In genomic region chr20:24048014-24048611, GRCh38 we compare ENCODE assay signal across 22 cellular contexts. TPM values are rescaled to one million over a fixed set of nuclear protein-coding genes. Genes with fewer than 3 reads are reported as not detected.
DNase-seq lines count a peak whose midpoint lies in the region; ATAC-seq, FAIRE-seq and TF ChIP-seq lines count a peak whose summit lies in the region.
"Had no signal": no experiment of that assay in that cellular context is flagged by ENCODE, and none has a peak within 500 bp of the region (broad histone marks: within the 10 kb centered on the region; RNA-seq: fewer than 3 reads in every experiment).

No MANE protein-coding gene starts in this region.

- peaks cover 11% of the 10 kb centered on the region for H3K4me1 ChIP-seq in CD4-positive, CD25-positive, alpha-beta regulatory T cell (ENCODE audit: control insufficient read depth, insufficient read depth, low read length, poor library complexity, severe bottlenecking)
- no peaks in the 10 kb centered on the region for H3K4me1 ChIP-seq in lung (ENCODE audit: control insufficient read depth in 2 of 2, insufficient read depth in 2 of 2, low read length in 2 of 2)
- H3K4me1 ChIP-seq: BE2C, HAP-1 had no signal

- intact Hi-C loops in CD4-positive, alpha-beta T cell (cut with DNase I, micrococcal nuclease): loop anchor here in 1 of 2 experiments (2.0 kb wide), 1 partner anchor 21 kb away; no protein-coding TSS in a partner anchor
- intact Hi-C loops in MCF 10A (cut with micrococcal nuclease): no loop called here

- no peak for DNase-seq in CD4-positive, CD25-positive, alpha-beta regulatory T cell
- no peak for DNase-seq in CD4-positive, alpha-beta T cell
- peak; percentile 41 for DNase-seq in NCI-H345 (lab: John Stamatoyannopoulos, UW)
- peak; percentile 35 for DNase-seq in lung (ENCODE audit: low spot score)
- no peak for DNase-seq in MCF 10A (ENCODE audit: unreplicated experiment)
- DNase-seq in HK-2 (ENCODE audit: unreplicated experiment): no peak
- no peak for DNase-seq in HEK293T (ENCODE audit: extremely low spot score)
- no peak for DNase-seq in HTR-8/SVneo (ENCODE audit: insufficient read length, low spot score)
- DNase-seq: BE2C, NCI-H1417 treated with DMSO at 0.1 percent for 48 hours, NCI-H2081, NCI-H446 treated with DMSO at 0.1 percent for 48 hours, SK-N-SH had no signal

- WGBS in lung, 2 donors: 71 to 89% methylated on average over 17 of the region's 17 CpGs

- no peaks in the 10 kb centered on the region for H3K27me3 Mint-ChIP-seq in CD4-positive, CD25-positive, alpha-beta regulatory T cell
- no peaks in the 10 kb centered on the region for H3K27me3 Mint-ChIP-seq in CD4-positive, alpha-beta T cell
- H3K27me3 Mint-ChIP-seq in MCF 10A (ENCODE audit: insufficient read depth, unreplicated experiment): no peaks in the 10 kb centered on the region
- H3K27me3 Mint-ChIP-seq: IgD-negative memory B cell had no signal

- H3K4me3 Mint-ChIP-seq in CD4-positive, CD25-positive, alpha-beta regulatory T cell: no peak overlapping the region
- no peak overlapping the region for H3K4me3 Mint-ChIP-seq in CD4-positive, alpha-beta T cell
- no peak overlapping the region for H3K4me3 Mint-ChIP-seq in MCF 10A (ENCODE audit: unreplicated experiment)

- no peaks in the 10 kb centered on the region for H3K9me3 ChIP-seq in CD4-positive, CD25-positive, alpha-beta regulatory T cell (ENCODE audit: control insufficient read depth in 2 of 2, low read length in 2 of 2)
- H3K9me3 ChIP-seq in CD4-positive, alpha-beta T cell (ENCODE audit: control insufficient read depth, low read length): no peaks in the 10 kb centered on the region
- H3K9me3 ChIP-seq in lung (ENCODE audit: control insufficient read depth in 2 of 2, insufficient read depth in 1 of 2, low read length in 1 of 2): no peaks in the 10 kb centered on the region
- H3K9me3 ChIP-seq: BE2C, HAP-1, SK-N-SH had no signal

- H3K4me1 Mint-ChIP-seq in CD4-positive, CD25-positive, alpha-beta regulatory T cell: peaks cover 14 to 53% (median 19%) of the 10 kb centered on the region in 4 donors
- H3K4me1 Mint-ChIP-seq in CD4-positive, alpha-beta T cell (ENCODE audit: low read depth): peaks cover 73% of the 10 kb centered on the region
- no peaks in the 10 kb centered on the region for H3K4me1 Mint-ChIP-seq in MCF 10A (ENCODE audit: insufficient read depth, unreplicated experiment)
- H3K4me1 Mint-ChIP-seq: IgD-negative memory B cell had no signal

- no peak overlapping the region for H3K4me3 ChIP-seq in CD4-positive, CD25-positive, alpha-beta regulatory T cell (ENCODE audit: low read depth, low read length)
- H3K4me3 ChIP-seq in lung: no peak overlapping the region
- H3K4me3 ChIP-seq: GM12878, HAP-1 had no signal

- no peak for TF ChIP-seq CTCF in CD4-positive, alpha-beta T cell (IDR thresholded peaks at IDR 0.05)
- TF ChIP-seq CTCF in lung (IDR thresholded peaks at IDR 0.05; ENCODE audit: control extremely low read depth, extremely low read depth): no peak
- TF ChIP-seq CTCF in MCF 10A (IDR thresholded peaks at IDR 0.05; ENCODE audit: unreplicated experiment): no peak

- H3K27ac Mint-ChIP-seq in CD4-positive, CD25-positive, alpha-beta regulatory T cell: peak overlapping the region in 2 of 3 donors; percentile 10 to 53
- H3K27ac Mint-ChIP-seq in CD4-positive, alpha-beta T cell: peak overlapping the region; percentile 73
- H3K27ac Mint-ChIP-seq in MCF 10A (ENCODE audit: low read depth, unreplicated experiment): no peak overlapping the region
- H3K27ac Mint-ChIP-seq: IgD-negative memory B cell had no signal

- FAIRE-seq in HTR-8/SVneo (lab: Jason Lieb, UNC): no peak
- FAIRE-seq: GM12878, GM18507 had no signal

- H3K27me3 ChIP-seq in CD4-positive, CD25-positive, alpha-beta regulatory T cell (ENCODE audit: control insufficient read depth, insufficient read depth, low read length): no peaks in the 10 kb centered on the region
- H3K27me3 ChIP-seq in CD4-positive, alpha-beta T cell (ENCODE audit: control insufficient read depth, insufficient read depth, low read length): no peaks in the 10 kb centered on the region
- H3K27me3 ChIP-seq in lung (ENCODE audit: control insufficient read depth, insufficient read depth): no peaks in the 10 kb centered on the region
- H3K27me3 ChIP-seq: BE2C had no signal

- no peaks in the 10 kb centered on the region for H3K9me3 Mint-ChIP-seq in CD4-positive, CD25-positive, alpha-beta regulatory T cell
- H3K9me3 Mint-ChIP-seq in CD4-positive, alpha-beta T cell: no peaks in the 10 kb centered on the region
- peaks cover 29% of the 10 kb centered on the region for H3K9me3 Mint-ChIP-seq in MCF 10A (ENCODE audit: unreplicated experiment)
- H3K9me3 Mint-ChIP-seq: IgD-negative memory B cell had no signal

- no peaks in the 10 kb centered on the region for H3K36me3 Mint-ChIP-seq in CD4-positive, CD25-positive, alpha-beta regulatory T cell
- H3K36me3 Mint-ChIP-seq in CD4-positive, alpha-beta T cell (ENCODE audit: low read depth): no peaks in the 10 kb centered on the region
- no peaks in the 10 kb centered on the region for H3K36me3 Mint-ChIP-seq in MCF 10A (ENCODE audit: insufficient read depth, unreplicated experiment)

- ATAC-seq in CD4-positive, CD25-positive, alpha-beta regulatory T cell (ENCODE audit: low read depth in 2 of 2): no peak
- no peak for ATAC-seq in CD4-positive, alpha-beta T cell (ENCODE audit: poor library complexity)
- ATAC-seq in lung (ENCODE audit: insufficient read depth, low FRiP score): no peak
- ATAC-seq: GM12878, Panc1, Right ventricle myocardium inferior had no signal

- no peaks in the 10 kb centered on the region for H3K36me3 ChIP-seq in CD4-positive, CD25-positive, alpha-beta regulatory T cell (ENCODE audit: control insufficient read depth, insufficient read depth, low read length)
- H3K36me3 ChIP-seq in lung (ENCODE audit: control insufficient read depth in 2 of 2, insufficient read depth in 2 of 2, low read length in 2 of 2): no peaks in the 10 kb centered on the region
- H3K36me3 ChIP-seq: BE2C, HAP-1 had no signal

- CTCF ChIA-PET in CD4-positive, alpha-beta T cell (lab: Charles Lee): no interaction called here
- CTCF ChIA-PET in MCF 10A (lab: Yijun Ruan, JAX) (no interaction called here), HEK293T (lab: Yijun Ruan, JAX) (no interaction called here)

- BruUV-seq in MCF 10A (replicated peaks; lab: Mats Ljungman, UMichigan): no TSS peak

- POLR2A ChIA-PET in CD4-positive, alpha-beta T cell (lab: Charles Lee): interaction anchor here (1.2 to 1.4 kb wide), 2 partner anchors 18 to 21 kb away, joined by 5 read pairs; no protein-coding TSS in a partner anchor
- POLR2A ChIA-PET in MCF 10A (lab: Yijun Ruan, JAX) (no interaction called here), HEK293T (lab: Yijun Ruan, JAX) (no interaction called here)

- no peak overlapping the region for H3K27ac ChIP-seq in CD4-positive, CD25-positive, alpha-beta regulatory T cell (ENCODE audit: insufficient read depth, low read length, poor library complexity, severe bottlenecking)
- no peak overlapping the region for H3K27ac ChIP-seq in CD4-positive, alpha-beta T cell (ENCODE audit: low read depth, low read length)
- peak overlapping the region in 1 of 2 donors; percentile 2 for H3K27ac ChIP-seq in lung (ENCODE audit: low read depth in 1 of 2, low read length in 1 of 2)

TF ChIP-seq in HEK293T, 16 proteins besides CTCF, POLR2A, EP300 and RAD21:
- TF ChIP-seq ELF4 (IDR thresholded peaks at IDR 0.05): no peak
- no peak for TF ChIP-seq ZNF384 (IDR thresholded peaks at IDR 0.05)
- no peak for TF ChIP-seq NFRKB (IDR thresholded peaks at IDR 0.05)
- TF ChIP-seq CTBP1 (IDR thresholded peaks at IDR 0.05; ENCODE audit: borderline replicate concordance): no peak
- TF ChIP-seq ARNT (IDR thresholded peaks at IDR 0.05): no peak
- TF ChIP-seq L3MBTL2 (conservative IDR thresholded peaks at IDR 0.05): no peak
- no peak for TF ChIP-seq FOXM1 (IDR thresholded peaks at IDR 0.05; ENCODE audit: borderline replicate concordance)

RNA-seq across cellular contexts. Expression of gene GGTLC1, which starts 59.5 kb away (rescaled TPM):
- total RNA-seq in CD4-positive, CD25-positive, alpha-beta regulatory T cell: not detected
- not detected for polyA plus RNA-seq in CD4-positive, CD25-positive, alpha-beta regulatory T cell
- not detected for total RNA-seq in CD4-positive, alpha-beta T cell
- total RNA-seq in lung (10 to 100 TPM in 1 of 2 donors, 1 to 10 TPM in 1; 4.2 to 28.5 TPM), MCF 10A (2022) (not detected in 2 replicates)
- 10 to 100 TPM in 1 of 2 donors, 1 to 10 TPM in 1; 6.4 to 98.4 TPM for polyA plus RNA-seq in lung
- total RNA-seq: GM12878, HT-29, LHCN-M2, Right ventricle myocardium inferior had no signal
- polyA plus RNA-seq: AG04450, GM12878, IgD-negative memory B cell, SK-N-SH had no signal

Comparison
In these comparisons a context has a peak if more than half of its experiments do, and no peak if none do; other contexts are left out.
1. DNase-seq: peak in NCI-H345 (single experiment) and lung (single experiment); none in CD4-positive, CD25-positive, alpha-beta regulatory T cell (0 of 3), CD4-positive, alpha-beta T cell (0 of 10), MCF 10A (single experiment), HK-2 (single experiment), HEK293T (single experiment) and HTR-8/SVneo (single experiment).